In the genomic region with DNA sequence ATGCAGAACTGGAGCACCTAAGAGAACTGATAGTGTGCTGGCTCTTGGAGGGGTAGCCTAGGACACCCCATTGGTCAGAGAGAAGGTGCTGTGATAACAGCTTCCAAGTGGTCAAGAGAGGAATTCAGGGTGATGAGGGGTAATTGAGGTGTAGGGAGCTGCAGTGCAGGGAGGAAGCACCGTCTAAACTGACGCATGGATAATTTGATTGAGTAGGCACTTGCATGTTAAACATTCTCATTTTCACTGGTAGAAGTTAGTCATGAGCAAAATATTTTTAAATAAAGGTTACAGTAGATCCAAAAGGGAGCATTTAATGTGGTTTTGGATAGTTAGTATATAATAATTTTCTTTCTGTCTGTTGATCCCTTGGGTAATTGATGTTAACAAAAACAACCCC, we compare ENCODE assay signal across 21 cellular contexts.
DNase-seq lines count a peak whose midpoint lies in the region; ATAC-seq, FAIRE-seq and TF ChIP-seq lines count a peak whose summit lies in the region.
"Had no signal": no experiment of that assay in that cellular context is flagged by ENCODE, and none has a peak within 500 bp of the region (broad histone marks: within the 10 kb centered on the region; RNA-seq: fewer than 3 reads in every experiment).

No MANE protein-coding gene starts in this region.

- no peak for TF ChIP-seq CTCF in IMR-90 (conservative IDR thresholded peaks at IDR 0.05; ENCODE audit: low read depth, low read length)
- no peak for TF ChIP-seq CTCF in H1 (IDR thresholded peaks at IDR 0.05; ENCODE audit: control extremely low read depth in 1 of 3, insufficient read depth in 1 of 3, low read depth in 1 of 3, low read length in 3 of 3)
- no peak for TF ChIP-seq CTCF in nephron progenitor cell (IDR thresholded peaks at IDR 0.05)
- TF ChIP-seq CTCF in MM.1S (IDR thresholded peaks at IDR 0.05; ENCODE audit: low read length), result no peak

- H3K4me1 Mint-ChIP-seq in nephron progenitor cell, result peaks cover 16% of the 10 kb centered on the region
- H3K4me1 Mint-ChIP-seq: CD4-positive, alpha-beta memory T cell had no signal

- H3K9me3 ChIP-seq in IMR-90 (ENCODE audit: control insufficient read depth, insufficient read depth, low read length), result no peaks in the 10 kb centered on the region
- H3K9me3 ChIP-seq in H1 (ENCODE audit: insufficient read depth in 2 of 2, low read depth in 1 of 2, low read length in 1 of 2), result no peaks in the 10 kb centered on the region
- H3K9me3 ChIP-seq in MM.1S (replicated peaks; ENCODE audit: insufficient read depth, low read length), result no peaks in the 10 kb centered on the region
- H3K9me3 ChIP-seq: A549, HAP-1 had no signal

- no peak overlapping the region for H4K5ac ChIP-seq in IMR-90 (ENCODE audit: low read depth, low read length)
- H4K5ac ChIP-seq in H1 (ENCODE audit: insufficient read length, low read depth, low read length), result no peak overlapping the region

- H4K91ac ChIP-seq in IMR-90 (ENCODE audit: insufficient read depth, low read depth, low read length) (no peak overlapping the region), H1 (replicated peaks; ENCODE audit: insufficient read length, low read length) (no peak overlapping the region)

- H3K79me2 ChIP-seq in H1 (ENCODE audit: control insufficient read depth in 1 of 2, insufficient read depth in 2 of 2, low read length in 2 of 2), result no peaks in the 10 kb centered on the region
- H3K79me2 ChIP-seq in MM.1S (ENCODE audit: low read length), result no peaks in the 10 kb centered on the region

- BruUV-seq in IMR-90 (replicated peaks; lab: Mats Ljungman, UMichigan), result no TSS peak

- H3K4ac ChIP-seq in IMR-90 (ENCODE audit: low read depth, low read length) (peak overlapping the region; percentile 34; the same call in 1 of the 2 replicates), H1 (replicated peaks; ENCODE audit: insufficient read length, low read depth, low read length) (no peak overlapping the region)

- H3K14ac ChIP-seq in IMR-90 (replicated peaks; ENCODE audit: low read depth, low read length) (peak overlapping the region; percentile 54; the same call in 1 of the 2 replicates), H1 (ENCODE audit: insufficient read length) (no peak overlapping the region)

- H3K56ac ChIP-seq in IMR-90 (ENCODE audit: extremely low read depth, insufficient read depth, low read length) (no peak overlapping the region), H1 (replicated peaks; ENCODE audit: insufficient read length, low read depth, low read length) (no peak overlapping the region)

- H3K9me1 ChIP-seq in IMR-90 (ENCODE audit: insufficient read depth, low read length), result peaks cover 3% of the 10 kb centered on the region

- no peak for TF ChIP-seq EP300 in H1 (IDR thresholded peaks at IDR 0.05; ENCODE audit: borderline replicate concordance in 1 of 2, low read depth in 2 of 2, low read length in 2 of 2)

- H2BK120ac ChIP-seq in IMR-90 (ENCODE audit: low read depth, low read length) (peak overlapping the region; percentile 32; the same call in 1 of the 2 replicates), H1 (replicated peaks; ENCODE audit: low read depth, low read length) (no peak overlapping the region)

- H3K27ac ChIP-seq in IMR-90 (ENCODE audit: insufficient read depth, low read length), result no peak overlapping the region
- no peak overlapping the region for H3K27ac ChIP-seq in H1 (ENCODE audit: low read depth, low read length)
- H3K27ac ChIP-seq in MM.1S (ENCODE audit: low read length), result no peak overlapping the region
- H3K27ac ChIP-seq: A549 had no signal

- H3K23ac ChIP-seq in IMR-90 (ENCODE audit: low read depth, low read length) (no peak overlapping the region), H1 (ENCODE audit: insufficient read length) (no peak overlapping the region)

- H2BK20ac ChIP-seq in IMR-90 (ENCODE audit: low read depth, low read length), result peak overlapping the region; percentile 68; the same call in 1 of the 2 replicates
- no peak overlapping the region for H2BK20ac ChIP-seq in H1 (ENCODE audit: low read length)

- H2BK12ac ChIP-seq in H1 (ENCODE audit: low read depth, low read length), result no peak overlapping the region

- no peak overlapping the region for H2AK9ac ChIP-seq in IMR-90 (replicated peaks; ENCODE audit: low read depth, low read length, poor library complexity)

- TF ChIP-seq POLR2A in IMR-90 (IDR thresholded peaks at IDR 0.05; ENCODE audit: low read depth, low read length) (no peak), H1 (IDR thresholded peaks at IDR 0.05; ENCODE audit: control extremely low read depth in 1 of 2, low read depth in 2 of 2, low read length in 2 of 2) (no peak)

- intact Hi-C loops in IMR-90 (cut with micrococcal nuclease), result no loop called here

- H3K4me3 ChIP-seq in IMR-90 (ENCODE audit: insufficient read depth, low read depth, low read length) (no peak overlapping the region), H1 (ENCODE audit: extremely low read depth in 1 of 4, insufficient read depth in 2 of 4, low read depth in 3 of 4, low read length in 4 of 4) (no peak overlapping the region), MM.1S (ENCODE audit: low read length) (no peak overlapping the region)
- H3K4me3 ChIP-seq: A549, GM23338, HAP-1 had no signal

- H3K9me3 Mint-ChIP-seq in nephron progenitor cell, result no peaks in the 10 kb centered on the region
- H3K9me3 Mint-ChIP-seq: GM23338 had no signal

- H3K79me1 ChIP-seq in IMR-90 (ENCODE audit: low read depth in 1 of 2, low read length in 2 of 2) (no peaks in the 10 kb centered on the region), H1 (ENCODE audit: low read depth, low read length) (no peaks in the 10 kb centered on the region)

- WGBS in IMR-90 (ENCODE audit: extremely low coverage in 2 of 2, insufficient read length in 1 of 2), 2 experiments, result 8% methylated on average over 2 of the region's 2 CpGs; no CpG with 5 or more reads in 1 of the 2 experiments
- WGBS in H1 (ENCODE audit: extremely low coverage in 1 of 2, insufficient coverage in 1 of 2, insufficient read length in 1 of 2, insufficient replicate concordance in 2 of 2, low coverage in 1 of 2, low lambda C conversion rate in 2 of 2, missing lambda C conversion rate in 1 of 2), 2 experiments, result 93% methylated on average over 2 of the region's 2 CpGs; no CpG with 5 or more reads in 1 of the 2 experiments

- dilution Hi-C loops in IMR-90 (cut with HindIII; ENCODE audit: low sequenced_read_pairs, unreplicated experiment), result no loop called here

- POLR2A ChIA-PET in IMR-90 (lab: Charles Lee; ENCODE audit: unreplicated experiment), result no interaction called here
- POLR2A ChIA-PET in H1 (lab: Charles Lee; ENCODE audit: partially characterized antibody), result no interaction called here
- POLR2A ChIA-PET in HEK293T (lab: Yijun Ruan, JAX), result no interaction called here

- peak overlapping the region; percentile 68 for H3K27ac Mint-ChIP-seq in nephron progenitor cell
- H3K27ac Mint-ChIP-seq: CD4-positive, alpha-beta memory T cell; GM23338 had no signal

- ATAC-seq in IMR-90 (ENCODE audit: low read depth) (peak; percentile 76), GM21515 (IDR thresholded peaks at IDR 0.05; ENCODE audit: unreplicated experiment) (no peak)
- ATAC-seq: A549, GM23338 had no signal

- H3K4me2 ChIP-seq in IMR-90 (ENCODE audit: low read depth, low read length) (0 out of 2 replicates have a peak overlapping the region, but pooled peaks have one; percentile 4), H1 (ENCODE audit: insufficient read depth in 1 of 2, low read depth in 2 of 2, low read length in 2 of 2) (no peak overlapping the region), MM.1S (ENCODE audit: low read depth, low read length) (no peak overlapping the region)
- H3K4me2 ChIP-seq: A549, GM23338 had no signal

- in situ Hi-C loops in IMR-90 (cut with MboI; ENCODE audit: low sequenced_read_pairs), result no loop called here

- H3K4me1 ChIP-seq in IMR-90 (ENCODE audit: control insufficient read depth, insufficient read depth, low read length) (peaks cover 5% of the 10 kb centered on the region), H1 (replicated peaks in 1 of 4; ENCODE audit: control insufficient read depth in 3 of 4, insufficient read depth in 4 of 4, low read length in 3 of 4) (no peaks in the 10 kb centered on the region), MM.1S (ENCODE audit: low read length) (no peaks in the 10 kb centered on the region)
- H3K4me1 ChIP-seq: A549, HAP-1 had no signal

- H2AFZ ChIP-seq in IMR-90 (replicated peaks; ENCODE audit: low read length, poor library complexity) (no peak overlapping the region), H1 (ENCODE audit: low read length) (no peak overlapping the region), MM.1S (ENCODE audit: low read length) (no peak overlapping the region)
- H2AFZ ChIP-seq: GM23338 had no signal

- no peak overlapping the region for H3K18ac ChIP-seq in IMR-90 (ENCODE audit: low read depth, low read length)
- H3K18ac ChIP-seq in H1 (ENCODE audit: extremely low read depth, low read length), result no peak overlapping the region

- H3K27me3 ChIP-seq in IMR-90 (ENCODE audit: control insufficient read depth, insufficient read depth, low read length) (no peaks in the 10 kb centered on the region), H1 (replicated peaks in 1 of 4; ENCODE audit: control insufficient read depth in 3 of 4, extremely low read depth in 1 of 4, insufficient read depth in 3 of 4, low read length in 3 of 4) (peaks cover 0 to 1% (median 0%) of the 10 kb centered on the region in 4 experiments; a peak in 1 of 7 replicates), MM.1S (replicated peaks; ENCODE audit: insufficient read depth, low read length) (no peaks in the 10 kb centered on the region)

- H2BK5ac ChIP-seq in IMR-90 (ENCODE audit: low read depth, low read length, poor library complexity, severe bottlenecking) (no peak overlapping the region), H1 (ENCODE audit: low read depth, low read length) (no peak overlapping the region)

- H3K4me3 Mint-ChIP-seq in nephron progenitor cell, result no peak overlapping the region
- H3K4me3 Mint-ChIP-seq: CD4-positive, alpha-beta memory T cell; GM23338 had no signal

- H3K23me2 ChIP-seq in H1 (ENCODE audit: low read depth, low read length), result no peaks in the 10 kb centered on the region

- H2AK5ac ChIP-seq in IMR-90 (ENCODE audit: low read depth, low read length), result no peak overlapping the region; the same call in 1 of the 2 replicates
- no peak overlapping the region for H2AK5ac ChIP-seq in H1 (ENCODE audit: low read depth, low read length)

- H3K9me2 ChIP-seq in MM.1S (replicated peaks; ENCODE audit: insufficient read depth, low read length), result no peaks in the 10 kb centered on the region

- FAIRE-seq in H1 (lab: Jason Lieb, UNC), result no peak
- FAIRE-seq: A549, GM12891, GM19239, H54 had no signal

- peak; percentile 44 for DNase-seq in IMR-90
- no peak for DNase-seq in H1 (ENCODE audit: low read depth in 1 of 2, low spot score in 2 of 2)
- DNase-seq in nephron progenitor cell, result no peak
- no peak for DNase-seq in MM.1S
- DNase-seq in HEK293T (ENCODE audit: extremely low spot score), result no peak
- DNase-seq: 8988T; ACHN; C1 segment of cervical spinal cord; Calu3; CD4-positive, alpha-beta memory T cell; COR-L47; DMS53; DMS79 treated with DMSO at 0.1 percent for 48 hours; GF-D8 had no signal

- no peak overlapping the region for H3K9ac ChIP-seq in IMR-90 (ENCODE audit: low read depth, low read length)
- H3K9ac ChIP-seq in H1 (replicated peaks in 1 of 4; ENCODE audit: extremely low read depth in 1 of 4, low read depth in 3 of 4, low read length in 3 of 4), result no peak overlapping the region
- no peak overlapping the region for H3K9ac ChIP-seq in MM.1S (ENCODE audit: low read length)

- no peaks in the 10 kb centered on the region for H3K27me3 Mint-ChIP-seq in nephron progenitor cell (ENCODE audit: low read depth, poor library complexity)
- H3K27me3 Mint-ChIP-seq: CD4-positive, alpha-beta memory T cell had no signal

- 0 out of 4 replicates have a peak overlapping the region, but pooled peaks of 1 of the 2 experiments have one; percentile 8 for H4K8ac ChIP-seq in IMR-90 (ENCODE audit: low read depth in 2 of 2, low read length in 2 of 2)
- 0 out of 2 replicates have a peak overlapping the region, but pooled peaks have one; percentile 9 for H4K8ac ChIP-seq in H1 (ENCODE audit: extremely low read depth, insufficient read depth, low read length)

- no peaks in the 10 kb centered on the region for H3K36me3 Mint-ChIP-seq in nephron progenitor cell (ENCODE audit: low read depth)
- H3K36me3 Mint-ChIP-seq: CD4-positive, alpha-beta memory T cell had no signal

- H3F3A ChIP-seq in MM.1S (ENCODE audit: insufficient read depth, low read length), result no peaks in the 10 kb centered on the region

- CTCF ChIA-PET in IMR-90 (lab: Yijun Ruan, JAX) (interaction anchor here (1.0 kb wide), 1 partner anchor 11 kb away, joined by 4 read pairs; no protein-coding TSS in a partner anchor), H1 (lab: Charles Lee; ENCODE audit: partially characterized antibody) (interaction anchor here (0.9 kb wide), 2 partner anchors 12 to 38 kb away, joined by 3 read pairs; no protein-coding TSS in a partner anchor), HEK293T (lab: Yijun Ruan, JAX) (no interaction called here)

- H4K20me1 ChIP-seq in IMR-90 (ENCODE audit: insufficient read depth, low read length), result no peaks in the 10 kb centered on the region
- H4K20me1 ChIP-seq in H1 (replicated peaks in 1 of 2; ENCODE audit: control insufficient read depth in 1 of 2, insufficient read depth in 2 of 2, low read length in 2 of 2), result no peaks in the 10 kb centered on the region
- H4K20me1 ChIP-seq in MM.1S (ENCODE audit: insufficient read depth, low read length), result no peaks in the 10 kb centered on the region

- H3K36me3 ChIP-seq in IMR-90 (ENCODE audit: control insufficient read depth, insufficient read depth, low read length) (no peaks in the 10 kb centered on the region), H1 (ENCODE audit: control insufficient read depth in 2 of 4, insufficient read depth in 4 of 4, low read length in 3 of 4) (no peaks in the 10 kb centered on the region), MM.1S (replicated peaks; ENCODE audit: insufficient read depth, low read length) (no peaks in the 10 kb centered on the region)
- H3K36me3 ChIP-seq: HAP-1 had no signal

- TF ChIP-seq RAD21 in IMR-90 (IDR thresholded peaks at IDR 0.05; ENCODE audit: low read length), result no peak
- TF ChIP-seq RAD21 in H1 (IDR thresholded peaks at IDR 0.05 in 1 of 2, conservative IDR thresholded peaks at IDR 0.05 in 1 of 2; ENCODE audit: low read depth in 2 of 2, low read length in 2 of 2), result no peak

- H2BK15ac ChIP-seq in IMR-90 (ENCODE audit: low read depth, low read length) (peak overlapping the region; percentile 1; the same call in 1 of the 3 replicates), H1 (ENCODE audit: low read length) (no peak overlapping the region)
